ENCODE assay signal across 19 cellular contexts in the genomic region with DNA sequence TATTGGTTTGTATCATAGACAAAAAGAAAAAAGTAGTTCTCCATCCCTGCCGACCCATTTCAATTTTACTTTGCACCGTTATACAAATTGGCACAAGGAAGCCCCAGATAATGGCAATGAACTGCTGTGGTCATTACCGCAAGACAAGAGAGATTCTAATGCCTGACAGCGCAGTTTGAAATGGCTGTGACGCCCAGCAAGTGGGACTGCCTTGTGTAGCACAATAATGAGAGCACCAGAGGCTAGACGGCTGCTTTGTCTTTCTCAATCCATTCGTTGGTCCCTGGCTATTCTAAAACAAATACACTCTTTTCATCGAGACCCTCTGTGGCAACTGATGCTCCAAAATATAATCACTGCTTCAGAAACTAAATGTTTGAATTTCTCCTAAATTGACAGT.
"Had no signal": no experiment of that assay in that cellular context is flagged by ENCODE, and none has a peak within 500 bp of the region (broad histone marks: within the 10 kb centered on the region; RNA-seq: fewer than 3 reads in every experiment).

No MANE protein-coding gene starts in this region.

- H3K4me3 Mint-ChIP-seq: activated naive CD4-positive, alpha-beta T cell treated with anti-CD3 and anti-CD28 coated beads, Interleukin-2, amount 50 U/mL, for 24 hours; activated T-cell treated with anti-CD3 and anti-CD28 coated beads, Interleukin-2, amount 50 U/mL, for 72 hours; mesothelial cell of epicardium; natural killer cell treated with Interleukin-12 subunit alpha and Interleukin-12 subunit beta and Interleukin-15 and Interleukin-18, amount 100 ng/mL, for 72 hours had no signal

- DNase-seq: activated CD4-positive, alpha-beta T cell treated with anti-CD3 and anti-CD28 coated beads, Interleukin-2, amount 50 U/mL, for 1 hour; activated effector memory CD4-positive, alpha-beta T cell treated with anti-CD3 and anti-CD28 coated beads, Interleukin-2, amount 50 U/mL, for 16 hours; activated T-cell treated with anti-CD3 and anti-CD28 coated beads, Interleukin-2, amount 50 U/mL, for 72 hours; dermis blood vessel endothelial cell; effector memory CD4-positive, alpha-beta T cell; glutamatergic neuron; occipital lobe; stimulated activated CD4-positive, alpha-beta T cell treated with anti-CD3 and anti-CD28 coated beads, Interleukin-12 subunit alpha, Interleukin-12 subunit beta, amount 100 ng/mL, for 4 hours; stimulated activated CD4-positive, alpha-beta T cell treated with anti-CD3 and anti-CD28 coated beads, Interleukin-1b, Interleukin-23, amount 100 ng/mL, for 48 hours; stimulated activated naive CD8-positive, alpha-beta T cell treated with anti-CD3 and anti-CD28 coated beads, Interleukin-15, Interleukin-2, amounts not matched to agents 100 U/mL and 50 U/mL, for 24 hours; T-helper 1 cell; T1000; tibial artery had no signal

- H3K4me1 Mint-ChIP-seq: activated naive CD4-positive, alpha-beta T cell treated with anti-CD3 and anti-CD28 coated beads, Interleukin-2, amount 50 U/mL, for 24 hours had no signal

- H3K27ac Mint-ChIP-seq: activated naive CD4-positive, alpha-beta T cell treated with anti-CD3 and anti-CD28 coated beads, Interleukin-2, amount 50 U/mL, for 24 hours; activated T-cell treated with anti-CD3 and anti-CD28 coated beads, Interleukin-2, amount 50 U/mL, for 72 hours; mesothelial cell of epicardium; natural killer cell treated with Interleukin-12 subunit alpha and Interleukin-12 subunit beta and Interleukin-15 and Interleukin-18, amount 100 ng/mL, for 72 hours; progenitor cell of endocrine pancreas had no signal

- H3K27ac ChIP-seq: right atrium auricular region, tibial artery had no signal

- H3K27me3 ChIP-seq: right atrium auricular region, tibial artery had no signal

- ATAC-seq: activated T-cell treated with anti-CD3 and anti-CD28 coated beads, Interleukin-2, amount 50 U/mL, for 72 hours; natural killer cell treated with Interleukin-12 subunit alpha and Interleukin-12 subunit beta and Interleukin-15 and Interleukin-18, amount 100 ng/mL, for 72 hours; stimulated activated naive CD8-positive, alpha-beta T cell treated with anti-CD3 and anti-CD28 coated beads, Interleukin-15, Interleukin-2, amounts not matched to agents 100 U/mL and 50 U/mL, for 24 hours had no signal

- H3K27me3 Mint-ChIP-seq: activated naive CD4-positive, alpha-beta T cell treated with anti-CD3 and anti-CD28 coated beads, Interleukin-2, amount 50 U/mL, for 24 hours; natural killer cell treated with Interleukin-12 subunit alpha and Interleukin-12 subunit beta and Interleukin-15 and Interleukin-18, amount 100 ng/mL, for 72 hours; progenitor cell of endocrine pancreas had no signal

- H3K36me3 ChIP-seq: right atrium auricular region, tibial artery had no signal

- H3K4me1 ChIP-seq: right atrium auricular region had no signal

- H3K36me3 Mint-ChIP-seq: activated naive CD4-positive, alpha-beta T cell treated with anti-CD3 and anti-CD28 coated beads, Interleukin-2, amount 50 U/mL, for 24 hours; natural killer cell treated with Interleukin-12 subunit alpha and Interleukin-12 subunit beta and Interleukin-15 and Interleukin-18, amount 100 ng/mL, for 72 hours had no signal

- H3K4me3 ChIP-seq: lung, right atrium auricular region, tibial artery had no signal
